Comparison of ENCODE assay signal across 19 cellular contexts in the genomic region with DNA sequence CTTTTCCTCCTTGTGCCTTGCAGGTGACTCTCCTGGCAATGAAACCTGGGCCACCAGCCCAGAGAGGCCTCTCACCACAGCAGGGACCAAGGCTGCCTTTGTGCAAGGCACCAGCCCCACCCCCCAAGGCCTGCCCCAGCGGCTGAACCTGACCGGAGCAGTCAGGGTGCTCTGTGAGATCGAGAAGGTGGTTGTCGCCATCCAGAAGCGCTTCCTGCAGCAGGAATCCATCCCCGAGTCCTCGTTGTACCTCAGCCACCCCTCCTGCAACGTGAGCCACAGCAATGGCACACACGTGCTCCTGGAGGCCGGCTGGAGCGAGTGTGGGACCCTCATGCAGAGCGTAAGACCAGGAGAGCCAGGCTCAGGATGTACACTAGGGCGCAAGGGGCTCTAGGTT. TPM values are rescaled to one million over a fixed set of nuclear protein-coding genes. Genes with fewer than 3 reads are reported as not detected.
DNase-seq lines count a peak whose midpoint lies in the region; ATAC-seq, FAIRE-seq and TF ChIP-seq lines count a peak whose summit lies in the region.
"Had no signal": no experiment of that assay in that cellular context is flagged by ENCODE, and none has a peak within 500 bp of the region (broad histone marks: within the 10 kb centered on the region; RNA-seq: fewer than 3 reads in every experiment).

No MANE protein-coding gene starts in this region.

- ATAC-seq in HG03354 (IDR thresholded peaks at IDR 0.05; ENCODE audit: poor library complexity, severe bottlenecking, unreplicated experiment), result no peak
- ATAC-seq in natural killer cell, result no peak
- ATAC-seq: A549, SK-N-SH treated with all-trans-retinoic acid at 6 μM for 48 hours had no signal

- H3K9me3 Mint-ChIP-seq in natural killer cell, result no peaks in the 10 kb centered on the region

- peaks cover 54% of the 10 kb centered on the region for H3K27me3 ChIP-seq in osteoblast (ENCODE audit: insufficient read depth, low read length)

- H3K79me2 ChIP-seq in OCI-LY7 (ENCODE audit: insufficient read depth, low read depth, low read length), result peaks cover 19% of the 10 kb centered on the region; the same call in 1 of the 2 replicates
- H3K79me2 ChIP-seq in osteoblast (ENCODE audit: insufficient read depth, low read length), result no peaks in the 10 kb centered on the region

- H3K4me1 ChIP-seq in HEK293 (ENCODE audit: control insufficient read depth, insufficient read depth, low read length) (no peaks in the 10 kb centered on the region), OCI-LY7 (ENCODE audit: insufficient read depth, low read length, poor library complexity, severe bottlenecking) (peaks cover 80% of the 10 kb centered on the region), osteoblast (ENCODE audit: insufficient read depth, low read length) (peaks cover 6% of the 10 kb centered on the region)

- POLR2A ChIA-PET in HEK293 (lab: Yijun Ruan, JAX), result no interaction called here
- POLR2A ChIA-PET in OCI-LY7 (lab: Charles Lee), result no interaction called here

- H3K4me1 Mint-ChIP-seq in natural killer cell, result peaks cover 3 to 8% of the 10 kb centered on the region in 2 donors

- H3K9me2 ChIP-seq in OCI-LY7 (ENCODE audit: insufficient read depth, low read length), result no peaks in the 10 kb centered on the region

- H3K9me3 ChIP-seq in HEK293 (ENCODE audit: control insufficient read depth, insufficient read depth, low read depth, low read length), result no peaks in the 10 kb centered on the region
- H3K9me3 ChIP-seq in OCI-LY7 (ENCODE audit: low read length), result no peaks in the 10 kb centered on the region
- no peaks in the 10 kb centered on the region for H3K9me3 ChIP-seq in osteoblast (ENCODE audit: low read depth, low read length)
- H3K9me3 ChIP-seq: A549, MG63 had no signal

- no peaks in the 10 kb centered on the region for H4K20me1 ChIP-seq in OCI-LY7 (ENCODE audit: insufficient read depth, low read length)
- no peaks in the 10 kb centered on the region for H4K20me1 ChIP-seq in osteoblast (ENCODE audit: insufficient read depth, low read length)

- no peaks in the 10 kb centered on the region for H3K36me3 Mint-ChIP-seq in natural killer cell

- H3K27ac ChIP-seq in HEK293 (ENCODE audit: extremely low read depth, low read depth, low read length) (no peak overlapping the region), OCI-LY7 (ENCODE audit: low read depth, low read length, poor library complexity, severe bottlenecking) (no peak overlapping the region), osteoblast (ENCODE audit: low read depth, low read length) (no peak overlapping the region)
- H3K27ac ChIP-seq: A549, C4-2B, KMS-11 had no signal

- H2AFZ ChIP-seq in OCI-LY7 (ENCODE audit: low read length) (no peak overlapping the region), osteoblast (ENCODE audit: low read length) (no peak overlapping the region)

- peaks cover 41 to 52% of the 10 kb centered on the region in 2 donors for H3K27me3 Mint-ChIP-seq in natural killer cell (ENCODE audit: low read depth in 2 of 2)

- H3K27ac Mint-ChIP-seq in natural killer cell, result no peak overlapping the region

- FAIRE-seq in HTR-8/SVneo (lab: Jason Lieb, UNC), result no peak
- FAIRE-seq: A549, GM19239, H54 had no signal

- CTCF ChIA-PET in HEK293 (lab: Yijun Ruan, JAX), result no interaction called here
- CTCF ChIA-PET in OCI-LY7 (lab: Charles Lee; ENCODE audit: unreplicated experiment), result interaction anchor here (0.8 kb wide), 1 partner anchor 15 kb away, joined by 3 read pairs; no protein-coding TSS in a partner anchor

- no peak for TF ChIP-seq CTCF in HEK293 (tag by site-specific recombination; IDR thresholded peaks at IDR 0.05)
- no peak for TF ChIP-seq CTCF in OCI-LY7 (conservative IDR thresholded peaks at IDR 0.05; ENCODE audit: low read length)
- TF ChIP-seq CTCF in osteoblast (IDR thresholded peaks at IDR 0.05; ENCODE audit: extremely low read depth, low read depth, low read length), result no peak
- TF ChIP-seq CTCF in natural killer cell (IDR thresholded peaks at IDR 0.05), result no peak

- no peak overlapping the region for H3K4me3 ChIP-seq in HEK293 (ENCODE audit: low read depth, low read length)
- H3K4me3 ChIP-seq in OCI-LY7 (ENCODE audit: low read depth, low read length, poor library complexity, severe bottlenecking), result peak overlapping the region; percentile 67
- H3K4me3 ChIP-seq in osteoblast (ENCODE audit: insufficient read depth, low read length), result no peak overlapping the region
- H3K4me3 ChIP-seq: A549, MG63 had no signal

- intact Hi-C loops in OCI-LY7 (cut with micrococcal nuclease; ENCODE audit: unreplicated experiment), result no loop called here
- intact Hi-C loops in natural killer cell (cut with micrococcal nuclease), result no loop called here

- DNase-seq in NCI-H2196 (lab: John Stamatoyannopoulos, UW; ENCODE audit: unreplicated experiment), result peak; percentile 53
- no peak for DNase-seq in OCI-LY7 (ENCODE audit: low spot score)
- peak; percentile 42 for DNase-seq in osteoblast (ENCODE audit: insufficient read length, low spot score, missing footprints)
- DNase-seq in NCI-H446 treated with DMSO at 0.1 percent for 48 hours (lab: John Stamatoyannopoulos, UW), result no peak
- DNase-seq in natural killer cell, result no peak
- DNase-seq in HTR-8/SVneo (ENCODE audit: insufficient read length, low spot score), result no peak
- DNase-seq: MG63, NCI-H1105, NCI-H1694, NCI-H510A treated with DMSO at 0.1 percent for 48 hours, SHP77 treated with DMSO at 0.1 percent for 48 hours had no signal

- no peak overlapping the region for H3K4me3 Mint-ChIP-seq in natural killer cell

- H3K4me2 ChIP-seq in OCI-LY7 (ENCODE audit: low read length), result peak overlapping the region; percentile 82
- no peak overlapping the region for H3K4me2 ChIP-seq in osteoblast (ENCODE audit: insufficient read depth, low read length)
- H3K4me2 ChIP-seq: A549, KMS-11 had no signal

- H3K36me3 ChIP-seq in HEK293 (ENCODE audit: control insufficient read depth in 2 of 2, insufficient read depth in 1 of 2, low read length in 2 of 2) (no peaks in the 10 kb centered on the region), OCI-LY7 (ENCODE audit: insufficient read depth, low read length) (peaks cover 20% of the 10 kb centered on the region), osteoblast (ENCODE audit: insufficient read depth, low read length) (no peaks in the 10 kb centered on the region)
- H3K36me3 ChIP-seq: MG63 had no signal

- BruUV-seq in OCI-LY7 (replicated peaks; lab: Mats Ljungman, UMichigan), result no TSS peak

TF ChIP-seq in HEK293, 187 proteins besides CTCF, POLR2A, EP300 and RAD21:
- TF ChIP-seq, protein P1, sequence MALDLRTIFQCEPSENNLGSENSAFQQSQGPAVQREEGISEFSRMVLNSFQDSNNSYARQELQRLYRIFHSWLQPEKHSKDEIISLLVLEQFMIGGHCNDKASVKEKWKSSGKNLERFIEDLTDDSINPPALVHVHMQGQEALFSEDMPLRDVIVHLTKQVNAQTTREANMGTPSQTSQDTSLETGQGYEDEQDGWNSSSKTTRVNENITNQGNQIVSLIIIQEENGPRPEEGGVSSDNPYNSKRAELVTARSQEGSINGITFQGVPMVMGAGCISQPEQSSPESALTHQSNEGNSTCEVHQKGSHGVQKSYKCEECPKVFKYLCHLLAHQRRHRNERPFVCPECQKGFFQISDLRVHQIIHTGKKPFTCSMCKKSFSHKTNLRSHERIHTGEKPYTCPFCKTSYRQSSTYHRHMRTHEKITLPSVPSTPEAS (tag by site-specific recombination; IDR thresholded peaks at IDR 0.05), result peak; percentile 10; the same call in 1 of the 2 replicates
- TF ChIP-seq ZNF610 (tag by site-specific recombination; IDR thresholded peaks at IDR 0.05; ENCODE audit: borderline replicate concordance), result no peak

RNA-seq across cellular contexts. Expression of a gene that starts 51.7 kb away (rescaled TPM):
- total RNA-seq in OCI-LY7 (2014; rRNA removed; shearing (Covaris generic)), result 6.6 and 12.3 TPM in 2 replicates
- total RNA-seq in OCI-LY7 (2022), result 7.4 and 10.0 TPM in 2 replicates
- total RNA-seq in osteoblast, result under 0.01 TPM in 1 of 2 replicates, not detected in the other
- under 1 TPM in 2 of 3 donors, not detected in 1; 0.14 to 0.28 TPM for total RNA-seq in natural killer cell

Comparison
In these comparisons a context has a peak if more than half of its experiments do, and no peak if none do; other contexts are left out.
1. DNase-seq: peak in NCI-H2196 (single experiment) and osteoblast (single experiment); none in OCI-LY7 (single experiment), NCI-H446 treated with DMSO at 0.1 percent for 48 hours (single experiment), natural killer cell (single experiment) and HTR-8/SVneo (single experiment).